8 cellular contexts compared by ENCODE assay signal in genomic region chr6:28922841-28923317, GRCh38. TPM values are rescaled to one million over a fixed set of nuclear protein-coding genes. Genes with fewer than 3 reads are reported as not detected.
A peak's percentile ranks its signal among the peaks of the same experiment; 100 is the strongest.
DNase-seq lines count a peak whose midpoint lies in the region; ATAC-seq and TF ChIP-seq lines count a peak whose summit lies in the region.

No MANE protein-coding gene starts in this region.

- H2AFZ ChIP-seq in HCT116 (ENCODE audit: low read depth, low read length, poor library complexity, severe bottlenecking) (no peak overlapping the region), mesenchymal stem cell (ENCODE audit: low read depth, low read length) (peak overlapping the region; percentile 66)

- H2BK15ac ChIP-seq in mesenchymal stem cell (ENCODE audit: low read depth, poor library complexity, severe bottlenecking), result peak overlapping the region; percentile 39

- TF ChIP-seq RAD21 in HCT116 (IDR thresholded peaks at IDR 0.05; ENCODE audit: low read depth), result no peak

- H3K27me3 ChIP-seq in HCT116 (ENCODE audit: insufficient read depth, low read length), result no peaks in the 10 kb centered on the region
- no peaks in the 10 kb centered on the region for H3K27me3 ChIP-seq in mesenchymal stem cell (ENCODE audit: control insufficient read depth in 1 of 2, insufficient read depth in 1 of 2, low read length in 2 of 2)

- peaks cover 14 to 27% of the 10 kb centered on the region in 2 experiments for H3K4me1 ChIP-seq in HCT116 (ENCODE audit: control insufficient read depth in 1 of 2, insufficient read depth in 2 of 2, low read length in 2 of 2)
- peaks cover 11% of the 10 kb centered on the region for H3K4me1 ChIP-seq in mesenchymal stem cell (ENCODE audit: control insufficient read depth, insufficient read depth, low read depth, low read length)

- peaks cover 56% of the 10 kb centered on the region for H3K79me2 ChIP-seq in HCT116 (ENCODE audit: insufficient read depth, low read length)

- H3K4me3 Mint-ChIP-seq in activated B cell treated with CpG ODN at 0.5 μM for 24 hours, result peak overlapping the region; percentile 92

- H3K9me2 ChIP-seq in HCT116 (ENCODE audit: insufficient read depth), result no peaks in the 10 kb centered on the region

- peaks cover 45% of the 10 kb centered on the region for H3K4me1 Mint-ChIP-seq in activated B cell treated with CpG ODN at 0.5 μM for 24 hours

- CTCF ChIA-PET in HCT116 (lab: Charles Lee) (interaction anchor here (1.6 to 3.1 kb wide), 2 partner anchors 16 to 85 kb away, joined by 9 read pairs; no protein-coding TSS in a partner anchor), activated B cell treated with CpG ODN at 0.5 μM for 24 hours (lab: Charles Lee) (interaction anchor here (1.6 to 2.5 kb wide), 2 partner anchors 19 to 85 kb away, joined by 6 to 10 read pairs; no protein-coding TSS in a partner anchor)

- BruUV-seq in HCT116 (replicated peaks; lab: Mats Ljungman, UMichigan), result no TSS peak

- TF ChIP-seq POLR2A in HCT116 (IDR thresholded peaks at IDR 0.05; ENCODE audit: borderline replicate concordance, extremely low read depth, insufficient read depth, insufficient read length), result peak; percentile 20

- H3K27me3 Mint-ChIP-seq in activated B cell treated with CpG ODN at 0.5 μM for 24 hours, result no peaks in the 10 kb centered on the region

- H3K4ac ChIP-seq in mesenchymal stem cell (ENCODE audit: low read depth in 1 of 2, low read length in 2 of 2), result peak overlapping the region; percentile 96 to 98

- H3K14ac ChIP-seq in mesenchymal stem cell (ENCODE audit: low read length in 2 of 2), result peak overlapping the region in 1 of 2 experiments; percentile 99

- H3K9me3 ChIP-seq in HCT116 (ENCODE audit: control insufficient read depth in 1 of 2, insufficient read depth in 1 of 2, low read depth in 1 of 2, low read length in 2 of 2), result no peaks in the 10 kb centered on the region
- no peaks in the 10 kb centered on the region for H3K9me3 ChIP-seq in mesenchymal stem cell (ENCODE audit: control insufficient read depth, low read length)

- peak overlapping the region; percentile 92 for H4K8ac ChIP-seq in mesenchymal stem cell (ENCODE audit: low read length)

- H3K23ac ChIP-seq in mesenchymal stem cell (ENCODE audit: low read length in 2 of 2), result peak overlapping the region in 1 of 2 experiments; percentile 37

- DNase-seq in DMS153 treated with DMSO at 0.1 percent for 48 hours (lab: John Stamatoyannopoulos, UW; ENCODE audit: unreplicated experiment) (peak; percentile 26), DMS153 (lab: John Stamatoyannopoulos, UW) (no peak), HCT116 (ENCODE audit: low read depth, low spot score) (no peak), NAMALWA (ENCODE audit: low spot score) (peak; percentile 65), activated B cell treated with CpG ODN at 0.5 μM for 24 hours (no peak), mesenchymal stem cell (peak; percentile 59), substantia nigra (lab: John Stamatoyannopoulos, UW) (peak in 27 of 49 donors; percentile 1 to 62 (median 33))
- DNase-seq in effector CD8-positive, alpha-beta T cell (lab: John Stamatoyannopoulos, UW), result peak; percentile 17

- no peak overlapping the region for H2AK5ac ChIP-seq in mesenchymal stem cell (ENCODE audit: low read length, severe bottlenecking)

- TF ChIP-seq CTCF in HCT116 (IDR thresholded peaks at IDR 0.05 in 2 of 3, conservative IDR thresholded peaks at IDR 0.05 in 1 of 3; ENCODE audit: borderline replicate concordance in 1 of 3, insufficient read depth in 1 of 3, low read depth in 2 of 3, low read length in 2 of 3) (no peak), activated B cell treated with CpG ODN at 0.5 μM for 24 hours (IDR thresholded peaks at IDR 0.05) (no peak)

- peak overlapping the region; percentile 98 for H3K27ac ChIP-seq in HCT116 (ENCODE audit: low read depth, low read length)
- peak overlapping the region; percentile 25 for H3K27ac ChIP-seq in mesenchymal stem cell (ENCODE audit: low read length, poor library complexity, severe bottlenecking)
- peak overlapping the region; percentile 86 for H3K27ac ChIP-seq in substantia nigra (ENCODE audit: low read depth, low read length, poor library complexity, severe bottlenecking)

- peak overlapping the region; percentile 98 for H3K9ac ChIP-seq in HCT116 (ENCODE audit: low read length)
- H3K9ac ChIP-seq in mesenchymal stem cell (ENCODE audit: low read length), result peak overlapping the region; percentile 97

- H3K36me3 Mint-ChIP-seq in activated B cell treated with CpG ODN at 0.5 μM for 24 hours (ENCODE audit: low read depth), result peaks cover 48% of the 10 kb centered on the region

- H4K91ac ChIP-seq in mesenchymal stem cell (ENCODE audit: low read length), result peak overlapping the region; percentile 98

- H2BK120ac ChIP-seq in mesenchymal stem cell (ENCODE audit: low read depth, low read length), result peak overlapping the region; percentile 87

- intact Hi-C loops in HCT116 (cut with micrococcal nuclease), result loop anchor here (5.0 kb wide), 1 partner anchor 1044 kb away; no protein-coding TSS in a partner anchor
- intact Hi-C loops in activated B cell treated with CpG ODN at 0.5 μM for 24 hours (cut with micrococcal nuclease), result loop anchor here (1.0 kb wide), 6 partner anchors 18 to 93 kb away; no protein-coding TSS in a partner anchor

- H3K18ac ChIP-seq in mesenchymal stem cell (ENCODE audit: low read depth in 1 of 2, low read length in 2 of 2), result peak overlapping the region; percentile 89 to 99

- peak overlapping the region in 1 of 2 experiments; percentile 75 for H2BK12ac ChIP-seq in mesenchymal stem cell (ENCODE audit: low read length in 2 of 2)

- H3K4me3 ChIP-seq in HCT116 (replicated peaks in 1 of 2; ENCODE audit: low read depth in 1 of 2, low read length in 2 of 2) (peak overlapping the region; percentile 95 to 99), mesenchymal stem cell (ENCODE audit: insufficient read depth in 1 of 2, low read depth in 1 of 2, low read length in 2 of 2) (peak overlapping the region; percentile 88 to 97)

- no peaks in the 10 kb centered on the region for H4K20me1 ChIP-seq in HCT116 (ENCODE audit: insufficient read depth)

- H3K4me2 ChIP-seq in HCT116 (ENCODE audit: low read length), result peak overlapping the region; percentile 84
- H3K4me2 ChIP-seq in mesenchymal stem cell (ENCODE audit: low read length, poor library complexity, severe bottlenecking), result peak overlapping the region; percentile 90

- peak; percentile 26 for ATAC-seq in HCT116
- peak; percentile 26 for ATAC-seq in activated B cell treated with CpG ODN at 0.5 μM for 24 hours (ENCODE audit: low read depth)

- H2BK5ac ChIP-seq in mesenchymal stem cell (ENCODE audit: low read depth, low read length, poor library complexity, severe bottlenecking), result peak overlapping the region; percentile 40

- POLR2A ChIA-PET in HCT116 (lab: Charles Lee) (interaction anchor here (1.6 to 3.5 kb wide), 3 partner anchors 17 to 85 kb away, joined by 8 to 18 read pairs (median 9); no protein-coding TSS in a partner anchor), activated B cell treated with CpG ODN at 0.5 μM for 24 hours (lab: Charles Lee) (interaction anchor here (0.6 to 3.9 kb wide), 18 partner anchors 10 to 1776 kb away, joined by 3 to 80 read pairs (median 4); a partner anchor contains a TSS)

- H3K36me3 ChIP-seq in HCT116 (ENCODE audit: control insufficient read depth in 1 of 2, insufficient read depth in 2 of 2, low read length in 2 of 2), result peaks cover 23 to 37% of the 10 kb centered on the region in 2 experiments
- peaks cover 28 to 39% of the 10 kb centered on the region in 2 experiments for H3K36me3 ChIP-seq in mesenchymal stem cell (ENCODE audit: control insufficient read depth in 1 of 2, insufficient read depth in 2 of 2, low read depth in 1 of 2, low read length in 2 of 2)

- RAD21 ChIA-PET in HCT116 (lab: Charles Lee; ENCODE audit: low non-redundant PET in 1 of 2, low total read pairs in 2 of 2, uncharacterized antibody in 2 of 2, unreplicated experiment in 2 of 2), result no interaction called here

- under 1% methylated on average over 33 of the region's 33 CpGs for WGBS in mesenchymal stem cell

- peaks cover 7% of the 10 kb centered on the region for H3K79me1 ChIP-seq in mesenchymal stem cell (replicated peaks; ENCODE audit: low read length, poor library complexity, severe bottlenecking)

- peak overlapping the region; percentile 92 for H3K27ac Mint-ChIP-seq in activated B cell treated with CpG ODN at 0.5 μM for 24 hours

- H3K9me3 Mint-ChIP-seq in activated B cell treated with CpG ODN at 0.5 μM for 24 hours, result no peaks in the 10 kb centered on the region

TF ChIP-seq in HCT116, 20 proteins besides CTCF, POLR2A, EP300 and RAD21:
- TF ChIP-seq SIN3A (IDR thresholded peaks at IDR 0.05; ENCODE audit: low read depth), result no peak
- peak; percentile 5 for TF ChIP-seq MAX (IDR thresholded peaks at IDR 0.05)
- no peak for TF ChIP-seq EZH2 (IDR thresholded peaks at IDR 0.05)
- no peak for TF ChIP-seq ZNF274 (IDR thresholded peaks at IDR 0.05; ENCODE audit: low read depth, low read length)
- TF ChIP-seq SRF (IDR thresholded peaks at IDR 0.05; ENCODE audit: low read depth), result no peak

RNA-seq across cellular contexts. Expression of gene TRIM27, which starts 0.9 kb away (rescaled TPM):
- total RNA-seq in HCT116 (2021; ENCODE audit: unreplicated experiment) (62.5 TPM), activated B cell treated with CpG ODN at 0.5 μM for 24 hours (59.5 and 64.8 TPM in 2 replicates)
- polyA plus RNA-seq in HCT116 (2012), result 40.8 and 45.8 TPM in 2 replicates
- 31.0 TPM for polyA plus RNA-seq in mesenchymal stem cell (2013, experiment 1 of 2)
- polyA plus RNA-seq in mesenchymal stem cell (2013, experiment 2 of 2), result 31.4 TPM

Comparison
In these comparisons a context has a peak if more than half of its experiments do, and no peak if none do; other contexts are left out.
1. DNase-seq: peak in DMS153 treated with DMSO at 0.1 percent for 48 hours (single experiment), NAMALWA (single experiment), effector CD8-positive, alpha-beta T cell (single experiment), mesenchymal stem cell (single experiment) and substantia nigra (27 of 49); none in DMS153 (single experiment), HCT116 (single experiment) and activated B cell treated with CpG ODN at 0.5 μM for 24 hours (single experiment).
2. H3K27ac ChIP-seq: peak in every context shown above with its lines; median percentile 98 in HCT116; 86 in substantia nigra; 25 in mesenchymal stem cell.